29 cellular contexts compared by ENCODE assay signal in the genomic region with DNA sequence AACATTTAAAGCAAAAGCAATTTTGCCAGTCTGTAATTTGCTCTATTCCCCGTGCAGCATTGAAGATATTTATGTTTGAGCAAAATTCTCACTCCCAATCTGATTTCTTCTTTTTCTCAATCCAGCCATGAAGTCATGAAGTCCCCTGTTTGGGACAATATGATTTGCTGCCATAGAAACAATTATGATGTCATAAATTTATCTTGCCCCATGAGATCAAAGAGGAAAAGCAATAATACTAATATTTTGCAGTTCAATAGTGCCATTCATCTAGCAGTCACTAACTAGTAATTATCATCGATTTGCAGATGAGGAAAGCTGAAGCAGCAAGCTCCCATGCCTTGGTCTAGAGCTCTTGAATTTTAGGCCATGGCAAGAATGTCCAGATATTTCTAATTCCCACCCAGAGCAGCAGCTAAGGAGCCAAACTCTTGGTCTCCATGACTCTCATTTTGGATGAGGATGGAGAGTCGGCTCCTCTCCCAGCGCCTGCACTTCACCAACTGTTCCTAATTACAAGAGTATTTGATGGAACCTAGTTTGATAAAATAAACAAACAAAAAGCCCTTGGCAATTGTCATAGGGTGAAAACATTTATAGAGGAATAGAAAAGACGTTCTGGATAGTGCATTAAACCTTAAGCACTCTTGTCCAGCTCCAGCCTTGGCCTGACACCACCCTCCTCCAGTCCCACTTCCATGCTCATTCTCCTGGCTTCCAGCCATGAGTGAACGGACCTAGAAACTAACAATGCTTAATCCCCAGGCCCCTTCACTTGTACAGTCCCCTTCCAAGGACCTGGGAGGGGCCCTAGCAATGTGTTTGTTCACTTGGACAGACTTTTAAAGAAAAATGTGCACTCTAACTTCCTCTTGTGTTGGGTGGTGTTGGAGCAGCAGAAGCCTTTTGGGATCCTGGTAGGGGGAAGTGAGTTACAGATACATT. TPM values are rescaled to one million over a fixed set of nuclear protein-coding genes. Genes with fewer than 3 reads are reported as not detected.
DNase-seq lines count a peak whose midpoint lies in the region; ATAC-seq and TF ChIP-seq lines count a peak whose summit lies in the region.
"Had no signal": no experiment of that assay in that cellular context is flagged by ENCODE, and none has a peak within 500 bp of the region (broad histone marks: within the 10 kb centered on the region; RNA-seq: fewer than 3 reads in every experiment).

No MANE protein-coding gene starts in this region.

- H3K9ac ChIP-seq in stomach smooth muscle (ENCODE audit: low read length in 2 of 2), result no peak overlapping the region

- TF ChIP-seq CTCF in NB4 (IDR thresholded peaks at IDR 0.05; ENCODE audit: low read depth, low read length) (no peak), heart right ventricle (IDR thresholded peaks at IDR 0.05) (no peak)

- 59 to 65% methylated on average over 6 of the region's 6 CpGs for WGBS in heart right ventricle, 2 donors

- ATAC-seq in heart right ventricle (peak in 7 of 8 donors; percentile 35 to 76 (median 61)), HG02642 (IDR thresholded peaks at IDR 0.05; ENCODE audit: poor library complexity, unreplicated experiment) (no peak)
- ATAC-seq: stimulated activated memory B cell treated with anti-CD40 and anti-IgM and Interleukin-4, amounts not matched to agents 10 μg/mL and 1 μg/mL and 100 μg/mL, for 72 hours; WTC11 had no signal

- H3K36me3 ChIP-seq in heart right ventricle (no peaks in the 10 kb centered on the region), stomach smooth muscle (ENCODE audit: control insufficient read depth in 2 of 2, insufficient read depth in 2 of 2, low read length in 2 of 2) (no peaks in the 10 kb centered on the region)
- H3K36me3 ChIP-seq: cardiac muscle cell, neutrophil, prostate gland, spleen, thoracic aorta had no signal

- H3K9me3 ChIP-seq in heart right ventricle, result no peaks in the 10 kb centered on the region
- H3K9me3 ChIP-seq in stomach smooth muscle (ENCODE audit: control insufficient read depth in 2 of 2, low read length in 2 of 2), result no peaks in the 10 kb centered on the region
- H3K9me3 ChIP-seq: neutrophil, prostate gland, spleen, thoracic aorta had no signal

- intact Hi-C loops in heart right ventricle (cut with DNase I), result no loop called here

- DNase-seq in NCI-H2227 (lab: John Stamatoyannopoulos, UW; ENCODE audit: unreplicated experiment) (peak; percentile 36), NCI-H2227 treated with DMSO at 0.1 percent for 48 hours (lab: John Stamatoyannopoulos, UW) (no peak), NB4 (ENCODE audit: low read depth) (peak; percentile 23), heart right ventricle (peak in 1 of 2 donors; percentile 32), NCI-H1092 treated with DMSO at 0.1 percent for 48 hours (lab: John Stamatoyannopoulos, UW) (no peak), NCI-H1694 treated with DMSO at 0.1 percent for 48 hours (lab: John Stamatoyannopoulos, UW) (no peak)
- DNase-seq: activated CD4-positive, alpha-beta T cell treated with anti-CD3 and anti-CD28 coated beads, Interleukin-2, amount 50 U/mL, for 1 hour; anterior cingulate cortex; COR-L47; Karpas-422; kidney glomerular epithelial cell; NCI-H1105; NCI-H2107; NCI-H510A treated with DMSO at 0.1 percent for 48 hours; NK-92 treated with Interleukin-12 subunit alpha and Interleukin-12 subunit beta, amount 100 ng/mL, for 24 hours; spleen; stimulated activated CD4-positive, alpha-beta T cell treated with anti-CD3 and anti-CD28 coated beads, Interleukin-4, amount 100 ng/mL, for 1 hour had no signal

- H3K27me3 ChIP-seq in heart right ventricle, result peaks cover 0 to 4% (median 0%) of the 10 kb centered on the region in 7 donors
- no peaks in the 10 kb centered on the region for H3K27me3 ChIP-seq in stomach smooth muscle (ENCODE audit: control insufficient read depth in 1 of 2, insufficient read depth in 2 of 2, low read length in 2 of 2)
- H3K27me3 ChIP-seq: cardiac muscle cell, spleen had no signal

- no peak overlapping the region for H3K4me3 ChIP-seq in NB4 (ENCODE audit: low read depth, low read length)
- no peak overlapping the region for H3K4me3 ChIP-seq in heart right ventricle
- H3K4me3 ChIP-seq in stomach smooth muscle (ENCODE audit: low read length in 2 of 2), result no peak overlapping the region
- H3K4me3 ChIP-seq: cardiac muscle cell, prostate gland, SK-N-MC, spleen, thoracic aorta had no signal

- peak overlapping the region in 6 of 10 donors; percentile 17 to 55 (median 26) for H3K27ac ChIP-seq in heart right ventricle
- peak overlapping the region; percentile 25 for H3K27ac ChIP-seq in stomach smooth muscle (ENCODE audit: low read length)
- H3K27ac ChIP-seq: cardiac muscle cell, neutrophil, prostate gland, SK-N-MC, spleen had no signal

- H3K4me1 ChIP-seq in heart right ventricle (peaks cover 0 to 41% (median 6%) of the 10 kb centered on the region in 9 donors), stomach smooth muscle (ENCODE audit: control insufficient read depth, insufficient read depth, low read length) (peaks cover 26% of the 10 kb centered on the region)
- H3K4me1 ChIP-seq: prostate gland had no signal

- no peak for TF ChIP-seq POLR2A in NB4 (IDR thresholded peaks at IDR 0.05; ENCODE audit: extremely low read depth, insufficient read length)

RNA-seq across cellular contexts. Expression of gene CCN6, which starts 49.2 kb away (rescaled TPM):
- not detected for total RNA-seq in heart right ventricle
- polyA plus RNA-seq in heart right ventricle, result not detected
- total RNA-seq: A673, cardiac muscle cell, H1, spleen, thoracic aorta, WTC11 had no signal
- polyA plus RNA-seq: BJ, H1 had no signal

Comparison
In these comparisons a context has a peak if more than half of its experiments do, and no peak if none do; other contexts are left out.
1. DNase-seq: peak in NCI-H2227 (single experiment) and NB4 (single experiment); none in NCI-H2227 treated with DMSO at 0.1 percent for 48 hours (single experiment), NCI-H1092 treated with DMSO at 0.1 percent for 48 hours (single experiment) and NCI-H1694 treated with DMSO at 0.1 percent for 48 hours (single experiment).